1 cellular context compared by ENCODE assay signal in the genomic region with DNA sequence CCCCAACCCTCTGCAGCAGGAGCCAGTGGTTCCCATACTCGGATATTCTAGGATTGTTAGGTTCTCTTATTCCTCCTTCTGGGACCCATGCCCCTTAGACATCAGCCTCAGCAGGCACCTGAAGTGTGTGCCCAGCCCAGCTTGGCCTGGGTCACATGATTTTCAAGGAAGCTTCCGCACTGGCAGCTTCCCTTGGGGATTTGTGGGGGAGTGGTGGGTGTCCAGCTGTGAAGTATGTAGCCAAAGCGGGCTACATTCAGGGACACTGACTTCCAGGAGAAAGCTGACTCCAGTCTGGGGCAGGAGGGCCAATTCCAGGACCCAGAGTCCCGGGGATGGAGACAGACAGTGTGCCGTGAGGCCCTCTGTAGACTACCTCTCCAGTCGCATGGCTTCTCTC.
TF ChIP-seq lines count a peak whose summit lies in the region.

No MANE protein-coding gene starts in this region.

TF ChIP-seq in endothelial cell of umbilical vein, 7 proteins besides CTCF, POLR2A, EP300 and RAD21:
- TF ChIP-seq, protein P1, sequence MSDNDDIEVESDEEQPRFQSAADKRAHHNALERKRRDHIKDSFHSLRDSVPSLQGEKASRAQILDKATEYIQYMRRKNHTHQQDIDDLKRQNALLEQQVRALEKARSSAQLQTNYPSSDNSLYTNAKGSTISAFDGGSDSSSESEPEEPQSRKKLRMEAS (IDR thresholded peaks at IDR 0.05; ENCODE audit: insufficient read depth, insufficient read length) = no peak
- no peak for TF ChIP-seq GATA2 (IDR thresholded peaks at IDR 0.05; ENCODE audit: insufficient read depth, insufficient read length, low read depth, low read length)
- no peak for TF ChIP-seq MYC (IDR thresholded peaks at IDR 0.05; ENCODE audit: low read depth, low read length)
- TF ChIP-seq POLR2AphosphoS5 (IDR thresholded peaks at IDR 0.05; ENCODE audit: insufficient read depth, low read depth, low read length) = no peak
- no peak for TF ChIP-seq JUN (IDR thresholded peaks at IDR 0.05; ENCODE audit: borderline replicate concordance, insufficient read depth, insufficient read length, low read depth)
